31 cellular contexts compared by ENCODE assay signal in genomic region chr5:146410272-146410671, GRCh38. TPM values are rescaled to one million over a fixed set of nuclear protein-coding genes. Genes with fewer than 3 reads are reported as not detected.
A peak's percentile ranks its signal among the peaks of the same experiment; 100 is the strongest.
DNase-seq lines count a peak whose midpoint lies in the region; ATAC-seq, FAIRE-seq and TF ChIP-seq lines count a peak whose summit lies in the region.
"Had no signal": no experiment of that assay in that cellular context is flagged by ENCODE, and none has a peak within 500 bp of the region (broad histone marks: within the 10 kb centered on the region; RNA-seq: fewer than 3 reads in every experiment).

No MANE protein-coding gene starts in this region.

- WGBS in esophagus muscularis mucosa = 84% methylated on average over 2 of the region's 2 CpGs
- 80 to 89% (median 84%) methylated on average over 2 of the region's 2 CpGs for WGBS in small intestine, 3 donors

- intact Hi-C loops in esophagus muscularis mucosa (cut with DNase I) = no loop called here

- H3K36me3 Mint-ChIP-seq in GM23338 (ENCODE audit: low read depth) = no peaks in the 10 kb centered on the region
- H3K36me3 Mint-ChIP-seq: CD8-positive, alpha-beta memory T cell had no signal

- H3K9me3 ChIP-seq in SK-N-MC (ENCODE audit: low read depth, low read length) (no peaks in the 10 kb centered on the region), esophagus muscularis mucosa (no peaks in the 10 kb centered on the region), small intestine (ENCODE audit: control insufficient read depth, low read depth) (no peaks in the 10 kb centered on the region)
- H3K9me3 ChIP-seq: MG63, Peyer's patch, SJCRH30 had no signal

- no peak overlapping the region for H3K4me3 Mint-ChIP-seq in GM23338
- H3K4me3 Mint-ChIP-seq: CD8-positive, alpha-beta memory T cell; T-helper 1 cell treated with Interleukin-12 subunit alpha and Interleukin-12 subunit beta and Interleukin-4 antibody, amounts not matched to agents 30 μg/mL and 1 μg/mL, for 36 hours had no signal

- H2AFZ ChIP-seq in GM23338 = peak overlapping the region; percentile 34

- H3K27ac Mint-ChIP-seq in GM23338 = no peak overlapping the region; the same call in 1 of the 2 replicates
- H3K27ac Mint-ChIP-seq: CD8-positive, alpha-beta memory T cell; T-helper 1 cell treated with Interleukin-12 subunit alpha and Interleukin-12 subunit beta and Interleukin-4 antibody, amounts not matched to agents 30 μg/mL and 1 μg/mL, for 36 hours had no signal

- H3K79me2 ChIP-seq in GM23338 (replicated peaks; ENCODE audit: insufficient read depth) = no peaks in the 10 kb centered on the region

- no peaks in the 10 kb centered on the region for H3K9me2 ChIP-seq in GM23338 (ENCODE audit: insufficient read depth)

- H3K4me1 ChIP-seq in GM23338 (ENCODE audit: insufficient read depth) (no peaks in the 10 kb centered on the region), esophagus muscularis mucosa (no peaks in the 10 kb centered on the region), small intestine (ENCODE audit: control insufficient read depth in 2 of 2, insufficient read depth in 1 of 2, low read depth in 1 of 2, low read length in 1 of 2) (no peaks in the 10 kb centered on the region)
- H3K4me1 ChIP-seq: Peyer's patch, SJCRH30 had no signal

- FAIRE-seq in small intestine (lab: Jason Lieb, UNC) = no peak
- FAIRE-seq: A204.1, GM12878, H1 had no signal

- H3K4me3 ChIP-seq in GM23338 (no peak overlapping the region), SK-N-MC (peak overlapping the region; percentile 39), esophagus muscularis mucosa (no peak overlapping the region), small intestine (ENCODE audit: low read depth in 1 of 2, low read length in 2 of 2) (no peak overlapping the region)
- H3K4me3 ChIP-seq: GM12878, MG63, Peyer's patch, SJCRH30 had no signal

- H3F3A ChIP-seq in GM23338 (replicated peaks; ENCODE audit: low read depth) = no peaks in the 10 kb centered on the region

- no peak for TF ChIP-seq POLR2A in esophagus muscularis mucosa (IDR thresholded peaks at IDR 0.05; ENCODE audit: low read depth)

- ATAC-seq in GM23338 = peak; percentile 34; the same call in 2 of the 3 replicates
- ATAC-seq in HG02973 (IDR thresholded peaks at IDR 0.05; ENCODE audit: unreplicated experiment) = no peak
- ATAC-seq: GM12878, HCT116 had no signal

- TF ChIP-seq EP300 in esophagus muscularis mucosa (IDR thresholded peaks at IDR 0.05) = no peak

- H3K27me3 Mint-ChIP-seq in GM23338 (ENCODE audit: insufficient read depth, low read depth, poor library complexity) = no peaks in the 10 kb centered on the region

- H3K36me3 ChIP-seq in GM23338 (ENCODE audit: insufficient read depth) = no peaks in the 10 kb centered on the region
- no peaks in the 10 kb centered on the region for H3K36me3 ChIP-seq in SK-N-MC (ENCODE audit: insufficient read depth, low read length)
- no peaks in the 10 kb centered on the region for H3K36me3 ChIP-seq in esophagus muscularis mucosa
- no peaks in the 10 kb centered on the region for H3K36me3 ChIP-seq in small intestine (ENCODE audit: control insufficient read depth in 2 of 2, insufficient read depth in 2 of 2, low read length in 2 of 2)
- H3K36me3 ChIP-seq: MG63, Peyer's patch, SJCRH30 had no signal

- no peaks in the 10 kb centered on the region for H4K20me1 ChIP-seq in GM23338 (replicated peaks; ENCODE audit: insufficient read depth)

- TF ChIP-seq CTCF in GM23338 (conservative IDR thresholded peaks at IDR 0.05; ENCODE audit: low read depth in 2 of 2) = no peak
- TF ChIP-seq CTCF in esophagus muscularis mucosa (IDR thresholded peaks at IDR 0.05) = no peak

- H3K9ac ChIP-seq in SK-N-MC (ENCODE audit: insufficient read length) = no peak overlapping the region

- H3K27me3 ChIP-seq in GM23338 (ENCODE audit: insufficient read depth) (no peaks in the 10 kb centered on the region), esophagus muscularis mucosa (no peaks in the 10 kb centered on the region), small intestine (ENCODE audit: control insufficient read depth in 2 of 2, insufficient read depth in 2 of 2, low read length in 2 of 2) (no peaks in the 10 kb centered on the region)
- H3K27me3 ChIP-seq: Peyer's patch had no signal

- no peak overlapping the region for H3K4me2 ChIP-seq in GM23338

- H3K27ac ChIP-seq in GM23338 (ENCODE audit: low read depth) (no peak overlapping the region), SK-N-MC (peak overlapping the region; percentile 82), esophagus muscularis mucosa (replicated peaks in 1 of 4) (no peak overlapping the region), small intestine (ENCODE audit: low read depth in 1 of 2, low read length in 1 of 2) (no peak overlapping the region)
- H3K27ac ChIP-seq: HL-60, Peyer's patch, SJCRH30 had no signal

- no peaks in the 10 kb centered on the region for H3K9me3 Mint-ChIP-seq in GM23338
- H3K9me3 Mint-ChIP-seq: CD8-positive, alpha-beta memory T cell; T-helper 1 cell treated with Interleukin-12 subunit alpha and Interleukin-12 subunit beta and Interleukin-4 antibody, amounts not matched to agents 30 μg/mL and 1 μg/mL, for 36 hours had no signal

- DNase-seq in GM23338 (ENCODE audit: low spot score) (no peak), MV-4-11 (lab: John Stamatoyannopoulos, UW) (peak; percentile 63), SK-N-MC (ENCODE audit: low read depth, low spot score) (no peak), esophagus muscularis mucosa (ENCODE audit: extremely low spot score) (peak; percentile 45), small intestine (no peak), HCEC 1CT (no peak)
- DNase-seq in activated T-cell treated with anti-CD3 and anti-CD28 coated beads, Interleukin-2, amount 50 U/mL, for 48 hours = no peak
- DNase-seq: C1 segment of cervical spinal cord; CD8-positive, alpha-beta memory T cell; DMS 273 treated with DMSO at 0.1 percent for 48 hours; DMS79; EL; GDM1; MG63; NCI-H1105; NCI-H1436 treated with DMSO at 0.1 percent for 48 hours; NCI-H187 treated with DMSO at 0.1 percent for 48 hours; NCI-H524 treated with DMSO at 0.1 percent for 48 hours; NCI-H774; NK-92 treated with Interleukin-12 subunit alpha and Interleukin-12 subunit beta, amount 100 ng/mL, for 24 hours; OCI-M1; Peyer's patch; SJCRH30; T-helper 9 cell had no signal

- peaks cover 12% of the 10 kb centered on the region for H3K4me1 Mint-ChIP-seq in GM23338

TF ChIP-seq in GM23338, 12 proteins besides CTCF, POLR2A, EP300 and RAD21 (continues in another document):
- TF ChIP-seq ZNF331 (CRISPR knock-in tag; IDR thresholded peaks at IDR 0.05; ENCODE audit: low read depth) = no peak
- no peak for TF ChIP-seq NANOG (IDR thresholded peaks at IDR 0.05; ENCODE audit: borderline replicate concordance)
- no peak for TF ChIP-seq STAT1 (IDR thresholded peaks at IDR 0.05; ENCODE audit: unreplicated experiment)
- TF ChIP-seq CREB1 (CRISPR knock-in tag; IDR thresholded peaks at IDR 0.05; ENCODE audit: low read depth) = no peak
- no peak for TF ChIP-seq EZH2 (IDR thresholded peaks at IDR 0.05; ENCODE audit: low read depth, unreplicated experiment)
- no peak for TF ChIP-seq POLR2AphosphoS5 (IDR thresholded peaks at IDR 0.05; ENCODE audit: low read depth)
- no peak for TF ChIP-seq ETS1 (IDR thresholded peaks at IDR 0.05)
- no peak for TF ChIP-seq EZH2phosphoT487 (IDR thresholded peaks at IDR 0.05; ENCODE audit: unreplicated experiment)
- no peak for TF ChIP-seq REST (IDR thresholded peaks at IDR 0.05; ENCODE audit: unreplicated experiment)

RNA-seq across cellular contexts. Expression of gene TCERG1, which starts 36.9 kb away (rescaled TPM):
- 103 and 127 TPM in 2 replicates for total RNA-seq in GM23338 (2014; rRNA removed; shearing (Covaris generic))
- polyA plus RNA-seq in GM23338 (2016; fragmentation: Nextera tagmentation; extraction: Ambion mirVana) = 154 and 178 TPM in 2 replicates
- total RNA-seq in esophagus muscularis mucosa = 10 to 100 TPM; 28.1 to 38.6 (median 29.9) TPM
- 10 to 100 TPM; 22.2 to 30.9 (median 26.7) TPM for polyA plus RNA-seq in small intestine

Comparison
In these comparisons a context has a peak if more than half of its experiments do, and no peak if none do; other contexts are left out.
1. DNase-seq: peak in MV-4-11 (single experiment) and esophagus muscularis mucosa (single experiment); none in GM23338 (single experiment), SK-N-MC (single experiment), small intestine (single experiment), HCEC 1CT (single experiment) and activated T-cell treated with anti-CD3 and anti-CD28 coated beads, Interleukin-2, amount 50 U/mL, for 48 hours (0 of 2).